9 cellular contexts compared by ENCODE assay signal in genomic region chr17:3639981-3640596, GRCh38. TPM values are rescaled to one million over a fixed set of nuclear protein-coding genes. Genes with fewer than 3 reads are reported as not detected.
DNase-seq lines count a peak whose midpoint lies in the region; ATAC-seq and TF ChIP-seq lines count a peak whose summit lies in the region.
"Had no signal": no experiment of that assay in that cellular context is flagged by ENCODE, and none has a peak within 500 bp of the region (broad histone marks: within the 10 kb centered on the region; RNA-seq: fewer than 3 reads in every experiment).

No MANE protein-coding gene starts in this region.

- H3K36me3 ChIP-seq in stomach: peaks cover 0 to 50% (median 29%) of the 10 kb centered on the region in 4 donors
- H3K36me3 ChIP-seq in esophagus squamous epithelium: peaks cover 0 to 56% (median 0%) of the 10 kb centered on the region in 3 donors

- peaks cover 58% of the 10 kb centered on the region for H3K4me1 Mint-ChIP-seq in activated T-cell treated with anti-CD3 and anti-CD28 coated beads, Interleukin-2, amount 50 U/mL, for 24 hours (ENCODE audit: low read depth)
- H3K4me1 Mint-ChIP-seq in T-helper 2 cell treated with Interferon-gamma antibody and Interleukin-4, amounts not matched to agents 5 μg/mL and 100 μg/mL, for 36 hours (ENCODE audit: low read depth): peaks cover 54% of the 10 kb centered on the region

- H3K9me3 ChIP-seq in stomach (no peaks in the 10 kb centered on the region), esophagus squamous epithelium (no peaks in the 10 kb centered on the region)

- H3K4me3 ChIP-seq in fibroblast of the aortic adventitia (ENCODE audit: low read depth, low read length) (no peak overlapping the region), stomach (no peak overlapping the region), esophagus squamous epithelium (no peak overlapping the region)

- no peak for ATAC-seq in HG02885 (IDR thresholded peaks at IDR 0.05; ENCODE audit: poor library complexity, unreplicated experiment)

- no peak for TF ChIP-seq EP300 in stomach (IDR thresholded peaks at IDR 0.05)

- TF ChIP-seq POLR2A in stomach (IDR thresholded peaks at IDR 0.05): no peak
- no peak for TF ChIP-seq POLR2A in esophagus squamous epithelium (IDR thresholded peaks at IDR 0.05)

- H3K9me3 Mint-ChIP-seq in activated T-cell treated with anti-CD3 and anti-CD28 coated beads, Interleukin-2, amount 50 U/mL, for 24 hours: no peaks in the 10 kb centered on the region
- H3K9me3 Mint-ChIP-seq in T-helper 2 cell treated with Interferon-gamma antibody and Interleukin-4, amounts not matched to agents 5 μg/mL and 100 μg/mL, for 36 hours: no peaks in the 10 kb centered on the region

- no peaks in the 10 kb centered on the region for H3K27me3 Mint-ChIP-seq in activated T-cell treated with anti-CD3 and anti-CD28 coated beads, Interleukin-2, amount 50 U/mL, for 24 hours
- H3K27me3 Mint-ChIP-seq in T-helper 2 cell treated with Interferon-gamma antibody and Interleukin-4, amounts not matched to agents 5 μg/mL and 100 μg/mL, for 36 hours (ENCODE audit: low read depth): no peaks in the 10 kb centered on the region

- peaks cover 63% of the 10 kb centered on the region for H3K36me3 Mint-ChIP-seq in activated T-cell treated with anti-CD3 and anti-CD28 coated beads, Interleukin-2, amount 50 U/mL, for 24 hours (ENCODE audit: low read depth)
- peaks cover 27% of the 10 kb centered on the region for H3K36me3 Mint-ChIP-seq in T-helper 2 cell treated with Interferon-gamma antibody and Interleukin-4, amounts not matched to agents 5 μg/mL and 100 μg/mL, for 36 hours (ENCODE audit: low read depth)

- H3K27ac ChIP-seq in stomach (peak overlapping the region; percentile 43 to 72 (median 61)), esophagus squamous epithelium (no peak overlapping the region)
- H3K27ac ChIP-seq: parathyroid adenoma had no signal

- intact Hi-C loops in stomach (cut with DNase I; ENCODE audit: low total_unique reads) (no loop called here), esophagus squamous epithelium (cut with DNase I) (loop anchor here (10.0 kb wide), 1 partner anchor 595 kb away; no protein-coding TSS in a partner anchor)

- WGBS in stomach, 5 donors: 27 to 46% (median 35%) methylated on average over 7 of the region's 7 CpGs
- whole genome bisulfite sequencing in esophagus squamous epithelium, 2 donors: 56 to 59% methylated on average over 7 of the region's 7 CpGs

- peak overlapping the region; percentile 65 for H3K4me3 Mint-ChIP-seq in activated T-cell treated with anti-CD3 and anti-CD28 coated beads, Interleukin-2, amount 50 U/mL, for 24 hours
- peak overlapping the region; percentile 64 for H3K4me3 Mint-ChIP-seq in T-helper 2 cell treated with Interferon-gamma antibody and Interleukin-4, amounts not matched to agents 5 μg/mL and 100 μg/mL, for 36 hours

- TF ChIP-seq CTCF in fibroblast of the aortic adventitia (IDR thresholded peaks at IDR 0.05; ENCODE audit: insufficient read depth, low read length) (no peak), stomach (IDR thresholded peaks at IDR 0.05) (no peak), esophagus squamous epithelium (IDR thresholded peaks at IDR 0.05) (no peak)

- no peaks in the 10 kb centered on the region for H3K27me3 ChIP-seq in stomach
- no peaks in the 10 kb centered on the region for H3K27me3 ChIP-seq in esophagus squamous epithelium

- H3K27ac Mint-ChIP-seq in activated T-cell treated with anti-CD3 and anti-CD28 coated beads, Interleukin-2, amount 50 U/mL, for 24 hours: peak overlapping the region; percentile 93
- H3K27ac Mint-ChIP-seq in T-helper 2 cell treated with Interferon-gamma antibody and Interleukin-4, amounts not matched to agents 5 μg/mL and 100 μg/mL, for 36 hours: peak overlapping the region; percentile 94

- peaks cover 10 to 54% (median 42%) of the 10 kb centered on the region in 4 donors for H3K4me1 ChIP-seq in stomach
- peaks cover 11 to 21% (median 13%) of the 10 kb centered on the region in 3 donors for H3K4me1 ChIP-seq in esophagus squamous epithelium

- no peak for DNase-seq in activated T-cell treated with anti-CD3 and anti-CD28 coated beads, Interleukin-2, amount 50 U/mL, for 24 hours
- DNase-seq in activated T-cell treated with anti-CD3 and anti-CD28 coated beads for 4 hours: no peak
- DNase-seq in T-helper 2 cell treated with Interferon-gamma antibody and Interleukin-4, amounts not matched to agents 5 μg/mL and 100 μg/mL, for 36 hours (ENCODE audit: low spot score): peak; percentile 72
- peak; percentile 83 for DNase-seq in fibroblast of the aortic adventitia (ENCODE audit: low read depth)
- DNase-seq in stomach: peak; percentile 43
- no peak for DNase-seq in esophagus squamous epithelium (lab: John Stamatoyannopoulos, UW)
- no peak for DNase-seq in Ammon's horn (ENCODE audit: low spot score)

RNA-seq across cellular contexts. Expression of gene CTNS, which starts 3.5 kb away (rescaled TPM):
- total RNA-seq in fibroblast of the aortic adventitia (ENCODE audit: low replicate concordance) (13.3 and 27.7 TPM in 2 replicates), stomach (10 to 100 TPM; 10.5 to 74.5 (median 18.0) TPM), esophagus squamous epithelium (10 to 100 TPM in 2 of 4 donors, 1 to 10 TPM in 2; 5.9 to 14.3 (median 9.8) TPM)
- polyA plus RNA-seq in stomach: 1 to 10 TPM; 4.0 to 9.2 (median 5.4) TPM

RNA-seq across cellular contexts. Expression of gene SHPK, which starts 4.0 kb away (rescaled TPM):
- 2.9 and 15.0 TPM in 2 replicates for total RNA-seq in fibroblast of the aortic adventitia (ENCODE audit: low replicate concordance)
- total RNA-seq in stomach: 10 to 100 TPM; 10.5 to 29.4 (median 12.3) TPM
- polyA plus RNA-seq in stomach: 1 to 10 TPM; 4.9 to 5.5 (median 5.1) TPM
- 10 to 100 TPM; 10.8 to 16.8 (median 14.3) TPM for total RNA-seq in esophagus squamous epithelium

RNA-seq across cellular contexts. Expression of gene TAX1BP3, which starts 28.3 kb away (rescaled TPM):
- total RNA-seq in fibroblast of the aortic adventitia (ENCODE audit: low replicate concordance): 87.5 and 222 TPM in 2 replicates
- 100 to 1,000 TPM in 4 of 5 donors, 10 to 100 TPM in 1; 52.7 to 229 (median 108) TPM for total RNA-seq in stomach
- 100 to 1,000 TPM; 114 to 267 (median 235) TPM for polyA plus RNA-seq in stomach
- 100 to 1,000 TPM; 185 to 371 (median 293) TPM for total RNA-seq in esophagus squamous epithelium

RNA-seq across cellular contexts. Expression of gene EMC6, which starts 28.5 kb away (rescaled TPM):
- 17.9 TPM in 1 of 2 replicates, not detected in the other for total RNA-seq in fibroblast of the aortic adventitia (ENCODE audit: low replicate concordance)
- total RNA-seq in stomach: 10 to 100 TPM in 2 of 5 donors, 1 to 10 TPM in 1, not detected in 2; 2.6 to 28.6 (median 19.1) TPM
- polyA plus RNA-seq in stomach: 10 to 100 TPM; 60.2 to 75.6 (median 75.3) TPM
- 10 to 100 TPM; 14.5 to 26.3 (median 19.0) TPM for total RNA-seq in esophagus squamous epithelium

RNA-seq across cellular contexts. Expression of gene TRPV1, which starts 30.9 kb away (rescaled TPM):
- 2.3 and 16.0 TPM in 2 replicates for total RNA-seq in fibroblast of the aortic adventitia (ENCODE audit: low replicate concordance)
- total RNA-seq in stomach: 10 to 100 TPM in 4 of 5 donors, 1 to 10 TPM in 1; 3.9 to 71.8 (median 19.4) TPM
- polyA plus RNA-seq in stomach: 1 to 10 TPM in 2 of 3 donors, under 1 TPM in 1; 0.92 to 4.2 (median 3.1) TPM
- total RNA-seq in esophagus squamous epithelium: 1 to 10 TPM; 1.4 to 3.4 (median 1.8) TPM

Comparison
In these comparisons a context has a peak if more than half of its experiments do, and no peak if none do; other contexts are left out.
1. DNase-seq: peak in T-helper 2 cell treated with Interferon-gamma antibody and Interleukin-4, amounts not matched to agents 5 μg/mL and 100 μg/mL, for 36 hours (single experiment), fibroblast of the aortic adventitia (single experiment) and stomach (single experiment); none in activated T-cell treated with anti-CD3 and anti-CD28 coated beads, Interleukin-2, amount 50 U/mL, for 24 hours (single experiment), activated T-cell treated with anti-CD3 and anti-CD28 coated beads for 4 hours (single experiment), esophagus squamous epithelium (single experiment) and Ammon's horn (single experiment).
2. H3K27ac ChIP-seq: peak in stomach (5 of 5); none in esophagus squamous epithelium (0 of 4).